Comparison of ENCODE assay signal across 20 cellular contexts in genomic region chr3:155022896-155023295, GRCh38. TPM values are rescaled to one million over a fixed set of nuclear protein-coding genes. Genes with fewer than 3 reads are reported as not detected.
DNase-seq lines count a peak whose midpoint lies in the region; ATAC-seq, FAIRE-seq and TF ChIP-seq lines count a peak whose summit lies in the region.
"Had no signal": no experiment of that assay in that cellular context is flagged by ENCODE, and none has a peak within 500 bp of the region (broad histone marks: within the 10 kb centered on the region; RNA-seq: fewer than 3 reads in every experiment).

No MANE protein-coding gene starts in this region.

- H2AFZ ChIP-seq in mesenchymal stem cell (ENCODE audit: low read depth, low read length), result no peak overlapping the region
- H2AFZ ChIP-seq in trophoblast cell (ENCODE audit: insufficient read depth, low read length, poor library complexity), result no peak overlapping the region

- H3K4ac ChIP-seq in mesenchymal stem cell (ENCODE audit: low read depth in 1 of 2, low read length in 2 of 2), result peak overlapping the region in 1 of 2 experiments; percentile 37
- H3K4ac ChIP-seq in trophoblast cell (ENCODE audit: low read depth, low read length), result no peak overlapping the region

- H2BK120ac ChIP-seq in mesenchymal stem cell (ENCODE audit: low read depth, low read length), result no peak overlapping the region
- H2BK120ac ChIP-seq in trophoblast cell (ENCODE audit: insufficient read depth, low read length, poor library complexity), result peak overlapping the region; percentile 99

- H3K79me1 ChIP-seq in mesenchymal stem cell (replicated peaks; ENCODE audit: low read length, poor library complexity, severe bottlenecking) (no peaks in the 10 kb centered on the region), trophoblast cell (ENCODE audit: low read length) (peaks cover 23% of the 10 kb centered on the region)

- H3K9me3 ChIP-seq in SJSA1 (replicated peaks) (no peaks in the 10 kb centered on the region), mesenchymal stem cell (ENCODE audit: control insufficient read depth, low read length) (no peaks in the 10 kb centered on the region), trophoblast cell (ENCODE audit: insufficient read depth, low read depth, low read length) (no peaks in the 10 kb centered on the region), right atrium auricular region (no peaks in the 10 kb centered on the region)
- H3K9me3 ChIP-seq: BE2C had no signal

- DNase-seq in SJSA1 (ENCODE audit: low read depth in 1 of 2, low spot score in 2 of 2) (no peak), mesenchymal stem cell (no peak), trophoblast cell (peak; percentile 64 to 75), right atrium auricular region (ENCODE audit: low spot score) (no peak), Ammon's horn (ENCODE audit: low spot score) (no peak)
- DNase-seq: BE2C; C1 segment of cervical spinal cord; CD4-positive, CD25-positive, alpha-beta regulatory T cell; CD8-positive, alpha-beta memory T cell; COR-L47; DMS 273 treated with DMSO at 0.1 percent for 48 hours; DMS53; GDM1; HCEC 1CT; IMR-90; KBM-7 had no signal

- no peak overlapping the region for H2AK5ac ChIP-seq in mesenchymal stem cell (ENCODE audit: low read length, severe bottlenecking)
- H2AK5ac ChIP-seq in trophoblast cell (ENCODE audit: low read length), result no peak overlapping the region

- H3K4me2 ChIP-seq in mesenchymal stem cell (ENCODE audit: low read length, poor library complexity, severe bottlenecking) (no peak overlapping the region), trophoblast cell (ENCODE audit: low read length) (no peak overlapping the region)

- H3K4me3 ChIP-seq in SJSA1 (no peak overlapping the region), mesenchymal stem cell (ENCODE audit: insufficient read depth in 1 of 2, low read depth in 1 of 2, low read length in 2 of 2) (no peak overlapping the region), trophoblast cell (ENCODE audit: low read depth, low read length) (no peak overlapping the region), right atrium auricular region (no peak overlapping the region)

- H3K27ac ChIP-seq in SJSA1 (peak overlapping the region; percentile 31), mesenchymal stem cell (ENCODE audit: low read length, poor library complexity, severe bottlenecking) (no peak overlapping the region), trophoblast cell (ENCODE audit: low read depth, low read length) (peak overlapping the region; percentile 62), right atrium auricular region (no peak overlapping the region)

- no peaks in the 10 kb centered on the region for H3K79me2 ChIP-seq in trophoblast cell (ENCODE audit: control insufficient read depth, insufficient read depth, low read length, poor library complexity)

- H4K8ac ChIP-seq in mesenchymal stem cell (ENCODE audit: low read length) (no peak overlapping the region), trophoblast cell (ENCODE audit: low read depth, low read length) (no peak overlapping the region)

- H3K4me1 ChIP-seq in SJSA1 (replicated peaks), result peaks cover 41% of the 10 kb centered on the region
- H3K4me1 ChIP-seq in mesenchymal stem cell (ENCODE audit: control insufficient read depth, insufficient read depth, low read depth, low read length), result peaks cover 6% of the 10 kb centered on the region
- peaks cover 14 to 32% of the 10 kb centered on the region in 2 experiments for H3K4me1 ChIP-seq in trophoblast cell (ENCODE audit: control insufficient read depth in 1 of 2, insufficient read depth in 2 of 2, low read length in 2 of 2)
- no peaks in the 10 kb centered on the region for H3K4me1 ChIP-seq in right atrium auricular region
- H3K4me1 ChIP-seq: BE2C had no signal

- no peak overlapping the region for H3K14ac ChIP-seq in mesenchymal stem cell (ENCODE audit: low read length in 2 of 2)
- H3K14ac ChIP-seq in trophoblast cell (ENCODE audit: low read length), result no peak overlapping the region

- TF ChIP-seq CTCF in right atrium auricular region (IDR thresholded peaks at IDR 0.05), result no peak

- no peak overlapping the region for H3K9ac ChIP-seq in mesenchymal stem cell (ENCODE audit: low read length)
- H3K9ac ChIP-seq in trophoblast cell (ENCODE audit: low read length), result no peak overlapping the region

- FAIRE-seq in G401.6 (lab: Jason Lieb, UNC), result peak; percentile 95
- FAIRE-seq: H54, HTR-8/SVneo had no signal

- H3K36me3 ChIP-seq in SJSA1, result no peaks in the 10 kb centered on the region
- no peaks in the 10 kb centered on the region for H3K36me3 ChIP-seq in mesenchymal stem cell (ENCODE audit: control insufficient read depth in 1 of 2, insufficient read depth in 2 of 2, low read depth in 1 of 2, low read length in 2 of 2)
- no peaks in the 10 kb centered on the region for H3K36me3 ChIP-seq in trophoblast cell (ENCODE audit: control insufficient read depth in 1 of 2, insufficient read depth in 2 of 2, low read length in 2 of 2)
- H3K36me3 ChIP-seq in right atrium auricular region, result no peaks in the 10 kb centered on the region
- H3K36me3 ChIP-seq: BE2C had no signal

- H4K91ac ChIP-seq in mesenchymal stem cell (ENCODE audit: low read length) (no peak overlapping the region), trophoblast cell (ENCODE audit: low read depth, low read length) (peak overlapping the region; percentile 36)

- H4K12ac ChIP-seq in trophoblast cell (ENCODE audit: low read depth, low read length), result no peak overlapping the region

- H3K18ac ChIP-seq in mesenchymal stem cell (ENCODE audit: low read depth in 1 of 2, low read length in 2 of 2), result peak overlapping the region; percentile 48 to 59
- H3K18ac ChIP-seq in trophoblast cell (ENCODE audit: low read length), result no peak overlapping the region

- no peaks in the 10 kb centered on the region for H3K27me3 ChIP-seq in SJSA1 (replicated peaks)
- H3K27me3 ChIP-seq in mesenchymal stem cell (ENCODE audit: control insufficient read depth in 1 of 2, insufficient read depth in 1 of 2, low read length in 2 of 2), result no peaks in the 10 kb centered on the region
- H3K27me3 ChIP-seq in trophoblast cell (ENCODE audit: insufficient read depth, low read length), result no peaks in the 10 kb centered on the region
- H3K27me3 ChIP-seq in right atrium auricular region, result no peaks in the 10 kb centered on the region
- H3K27me3 ChIP-seq: BE2C had no signal

- H3K23ac ChIP-seq in mesenchymal stem cell (ENCODE audit: low read length in 2 of 2) (no peak overlapping the region), trophoblast cell (ENCODE audit: low read length) (no peak overlapping the region)

- no peak for ATAC-seq in GM21423 (IDR thresholded peaks at IDR 0.05; ENCODE audit: unreplicated experiment)

- no peak overlapping the region for H2BK15ac ChIP-seq in mesenchymal stem cell (ENCODE audit: low read depth, poor library complexity, severe bottlenecking)

- H2BK5ac ChIP-seq in mesenchymal stem cell (ENCODE audit: low read depth, low read length, poor library complexity, severe bottlenecking) (no peak overlapping the region), trophoblast cell (ENCODE audit: low read depth, low read length, poor library complexity) (peak overlapping the region; percentile 97)

- H2BK12ac ChIP-seq in mesenchymal stem cell (ENCODE audit: low read length in 2 of 2), result no peak overlapping the region
- H2BK12ac ChIP-seq in trophoblast cell (ENCODE audit: low read length), result no peak overlapping the region

RNA-seq across cellular contexts. Expression of gene MME, which starts 57.2 kb away (rescaled TPM):
- 8.9 and 19.1 TPM in 2 replicates for total RNA-seq in SJSA1 (2014; rRNA removed; shearing (Covaris generic))
- 87.9 TPM for polyA plus RNA-seq in mesenchymal stem cell (2013, experiment 1 of 2)
- polyA plus RNA-seq in mesenchymal stem cell (2013, experiment 2 of 2), result 88.5 TPM
- 50.0 and 50.8 TPM in 2 replicates for polyA plus RNA-seq in trophoblast cell (2013)
- 1 to 10 TPM in 1 of 2 donors, under 1 TPM in 1; 0.96 to 2.8 TPM for total RNA-seq in right atrium auricular region
- total RNA-seq: CD4-positive, CD25-positive, alpha-beta regulatory T cell had no signal

Comparison
In these comparisons a context has a peak if more than half of its experiments do, and no peak if none do; other contexts are left out.
1. DNase-seq: peak in trophoblast cell (2 of 2); none in SJSA1 (0 of 2), mesenchymal stem cell (single experiment), right atrium auricular region (single experiment) and Ammon's horn (single experiment).
2. H3K27ac ChIP-seq: peak in SJSA1 (single experiment) and trophoblast cell (single experiment); none in mesenchymal stem cell (single experiment) and right atrium auricular region (0 of 2).